15 cellular contexts compared by ENCODE assay signal in genomic region chr15:32993285-32993684, GRCh38.
DNase-seq lines count a peak whose midpoint lies in the region; ATAC-seq and TF ChIP-seq lines count a peak whose summit lies in the region.
"Had no signal": no experiment of that assay in that cellular context is flagged by ENCODE, and none has a peak within 500 bp of the region (broad histone marks: within the 10 kb centered on the region; RNA-seq: fewer than 3 reads in every experiment).

No MANE protein-coding gene starts in this region.

- H3K27ac ChIP-seq in right cardiac atrium (ENCODE audit: low read length) = no peak overlapping the region
- H3K27ac ChIP-seq: SJSA1 had no signal

- no peaks in the 10 kb centered on the region; the same call in none of the 2 replicates for H3K27me3 Mint-ChIP-seq in HFFc6 (ENCODE audit: insufficient read depth)

- H3K4me3 ChIP-seq in BE2C (ENCODE audit: low read depth, low read length) (no peak overlapping the region), astrocyte of the spinal cord (ENCODE audit: low read depth, low read length) (no peak overlapping the region), right cardiac atrium (ENCODE audit: low read length) (no peak overlapping the region)
- H3K4me3 ChIP-seq: SJSA1 had no signal

- H3K4me3 Mint-ChIP-seq in HFFc6 = no peak overlapping the region
- H3K4me3 Mint-ChIP-seq: activated CD4-positive, alpha-beta T cell treated with anti-CD3 and anti-CD28 coated beads, Interleukin-2, amount 10 ng/mL, durations not matched to agents 24 days and 14 days; activated naive CD8-positive, alpha-beta T cell treated with anti-CD3 and anti-CD28 coated beads for 36 hours; memory B cell had no signal

- no peaks in the 10 kb centered on the region for H3K9me3 Mint-ChIP-seq in HFFc6
- H3K9me3 Mint-ChIP-seq: activated CD4-positive, alpha-beta T cell treated with anti-CD3 and anti-CD28 coated beads, Interleukin-2, amount 10 ng/mL, durations not matched to agents 24 days and 14 days; activated naive CD8-positive, alpha-beta T cell treated with anti-CD3 and anti-CD28 coated beads for 36 hours; memory B cell had no signal

- ATAC-seq in HG02588 (IDR thresholded peaks at IDR 0.05; ENCODE audit: unreplicated experiment) (no peak), right cardiac atrium (no peak)

- DNase-seq in BE2C (no peak), HFFc6 (peak; percentile 42), astrocyte of the spinal cord (ENCODE audit: low read depth, low spot score) (peak; percentile 22), kidney glomerular epithelial cell (lab: John Stamatoyannopoulos, UW) (peak; percentile 6), NCI-H524 treated with DMSO at 0.1 percent for 48 hours (lab: John Stamatoyannopoulos, UW) (no peak), right cardiac atrium (no peak), dedifferentiated amniotic fluid mesenchymal stem cell (ENCODE audit: extremely low spot score) (no peak)
- DNase-seq: activated CD4-positive, alpha-beta T cell treated with anti-CD3 and anti-CD28 coated beads, Interleukin-2, amount 10 ng/mL, durations not matched to agents 24 days and 14 days; activated naive CD8-positive, alpha-beta T cell treated with anti-CD3 and anti-CD28 coated beads for 36 hours; DMS153; NCI-H2029 treated with DMSO at 0.1 percent for 48 hours; small intestine had no signal

- in situ Hi-C loops in astrocyte of the spinal cord (cut with HindIII; ENCODE audit: low sequenced_read_pairs) = loop anchor here (25.0 kb wide), 1 partner anchor 331 kb away; no protein-coding TSS in a partner anchor

- H3K4me1 Mint-ChIP-seq in HFFc6 (ENCODE audit: low read depth) = peaks cover 54% of the 10 kb centered on the region
- H3K4me1 Mint-ChIP-seq: activated CD4-positive, alpha-beta T cell treated with anti-CD3 and anti-CD28 coated beads, Interleukin-2, amount 10 ng/mL, durations not matched to agents 24 days and 14 days; activated naive CD8-positive, alpha-beta T cell treated with anti-CD3 and anti-CD28 coated beads for 36 hours; memory B cell had no signal

- H3K4me1 ChIP-seq in BE2C = peaks cover 3% of the 10 kb centered on the region; the same call in 1 of the 2 replicates
- no peaks in the 10 kb centered on the region for H3K4me1 ChIP-seq in right cardiac atrium (ENCODE audit: control insufficient read depth, insufficient read depth, low read length)
- H3K4me1 ChIP-seq: SJSA1 had no signal

- intact Hi-C loops in right cardiac atrium (cut with DNase I) = loop anchor here in 3 of 4 donors (10.0 kb wide), 2 partner anchors 328 to 338 kb away; no protein-coding TSS in a partner anchor

- TF ChIP-seq CTCF in BE2C (IDR thresholded peaks at IDR 0.05; ENCODE audit: low read depth, low read length) (peak; percentile 49), HFFc6 (IDR thresholded peaks at IDR 0.05) (peak; percentile 76), astrocyte of the spinal cord (IDR thresholded peaks at IDR 0.05; ENCODE audit: low read depth, low read length) (peak; percentile 46)

- H3K9me3 ChIP-seq in BE2C = no peaks in the 10 kb centered on the region
- no peaks in the 10 kb centered on the region for H3K9me3 ChIP-seq in right cardiac atrium (ENCODE audit: control insufficient read depth, low read length)
- H3K9me3 ChIP-seq: SJSA1 had no signal

- H3K36me3 Mint-ChIP-seq in HFFc6 (ENCODE audit: low read depth) = no peaks in the 10 kb centered on the region
- H3K36me3 Mint-ChIP-seq: activated naive CD8-positive, alpha-beta T cell treated with anti-CD3 and anti-CD28 coated beads for 36 hours; memory B cell had no signal

- H3K36me3 ChIP-seq in BE2C = no peaks in the 10 kb centered on the region
- H3K36me3 ChIP-seq: SJSA1 had no signal

- H3K27me3 ChIP-seq in BE2C (no peaks in the 10 kb centered on the region), right cardiac atrium (ENCODE audit: control insufficient read depth, insufficient read depth) (no peaks in the 10 kb centered on the region)
- H3K27me3 ChIP-seq: SJSA1 had no signal

- H3K27ac Mint-ChIP-seq in HFFc6 = peak overlapping the region; percentile 42; the same call in 1 of the 2 replicates
- H3K27ac Mint-ChIP-seq: activated CD4-positive, alpha-beta T cell treated with anti-CD3 and anti-CD28 coated beads, Interleukin-2, amount 10 ng/mL, durations not matched to agents 24 days and 14 days; activated naive CD8-positive, alpha-beta T cell treated with anti-CD3 and anti-CD28 coated beads for 36 hours; memory B cell had no signal

Comparison
In these comparisons a context has a peak if more than half of its experiments do, and no peak if none do; other contexts are left out.
1. DNase-seq: peak in HFFc6 (single experiment), astrocyte of the spinal cord (single experiment) and kidney glomerular epithelial cell (single experiment); none in BE2C (single experiment), NCI-H524 treated with DMSO at 0.1 percent for 48 hours (single experiment), right cardiac atrium (0 of 3) and dedifferentiated amniotic fluid mesenchymal stem cell (single experiment).
2. Peak in every context shown above with its lines, with median percentiles within 50 percentile points of each other: CTCF ChIP-seq.